Comparison of ENCODE assay signal across 1 cellular context in the genomic region with DNA sequence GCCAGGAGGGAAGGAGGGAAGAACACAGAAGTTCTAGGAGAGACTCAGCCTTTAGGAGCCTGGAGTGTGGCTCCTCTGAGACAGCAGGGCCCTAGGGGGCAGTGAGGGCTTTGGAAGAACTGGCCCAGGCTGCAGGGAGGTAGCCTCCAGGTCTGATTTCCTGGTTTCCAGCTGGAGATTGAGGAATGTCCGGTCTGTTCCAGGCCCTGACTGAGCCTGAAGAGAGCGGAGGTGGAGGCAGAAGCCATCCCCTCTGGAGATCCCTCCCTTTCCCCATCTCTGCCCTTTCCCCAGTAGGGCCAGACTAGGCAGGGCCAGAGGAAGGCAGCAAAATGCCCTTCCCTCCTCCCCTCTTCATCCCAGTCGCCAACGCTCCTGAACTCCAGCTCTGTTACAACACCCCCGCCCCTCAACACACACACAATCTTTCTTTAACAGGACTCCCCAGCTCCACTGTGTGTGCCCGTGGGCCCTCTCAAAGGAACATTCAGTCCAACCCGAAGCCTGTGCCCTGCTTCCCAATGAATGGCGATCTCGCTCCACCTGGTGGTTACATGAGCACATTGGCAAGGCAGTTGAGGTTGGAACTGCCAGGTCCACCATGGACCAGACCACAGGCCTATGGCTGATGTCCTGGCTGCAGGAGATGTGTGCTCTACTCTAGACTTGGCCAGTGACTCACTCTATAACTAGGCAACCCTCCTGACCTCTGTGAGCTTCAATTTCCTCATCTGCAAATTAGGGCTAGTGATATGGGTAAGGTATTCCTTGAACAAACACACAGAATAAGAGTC.
TF ChIP-seq lines count a peak whose summit lies in the region.

No MANE protein-coding gene starts in this region.

TF ChIP-seq in HEK293, 187 proteins besides CTCF, POLR2A, EP300 and RAD21 (continued from another document):
- TF ChIP-seq, protein P1, sequence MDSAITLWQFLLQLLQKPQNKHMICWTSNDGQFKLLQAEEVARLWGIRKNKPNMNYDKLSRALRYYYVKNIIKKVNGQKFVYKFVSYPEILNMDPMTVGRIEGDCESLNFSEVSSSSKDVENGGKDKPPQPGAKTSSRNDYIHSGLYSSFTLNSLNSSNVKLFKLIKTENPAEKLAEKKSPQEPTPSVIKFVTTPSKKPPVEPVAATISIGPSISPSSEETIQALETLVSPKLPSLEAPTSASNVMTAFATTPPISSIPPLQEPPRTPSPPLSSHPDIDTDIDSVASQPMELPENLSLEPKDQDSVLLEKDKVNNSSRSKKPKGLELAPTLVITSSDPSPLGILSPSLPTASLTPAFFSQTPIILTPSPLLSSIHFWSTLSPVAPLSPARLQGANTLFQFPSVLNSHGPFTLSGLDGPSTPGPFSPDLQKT (IDR thresholded peaks at IDR 0.05; ENCODE audit: borderline replicate concordance, low read depth, low read length) = no peak
- TF ChIP-seq ZNF600 (tag by site-specific recombination; IDR thresholded peaks at IDR 0.05) (peak; percentile 88), TCF7L2 (IDR thresholded peaks at IDR 0.05; ENCODE audit: borderline replicate concordance, low read depth, low read length) (no peak), BCL11B (tag by site-specific recombination; IDR thresholded peaks at IDR 0.05; ENCODE audit: low read depth) (no peak), ZNF140 (tag by site-specific recombination; IDR thresholded peaks at IDR 0.05) (no peak)
TF ChIP-seq in HEK293: peak in this region for 24.
